In genomic region chr15:70810916-70811578, GRCh38 we compare ENCODE assay signal across 2 cellular contexts.
TF ChIP-seq lines count a peak whose summit lies in the region.

No MANE protein-coding gene starts in this region.

TF ChIP-seq in A549, 52 proteins besides CTCF, POLR2A, EP300 and RAD21 (continued from another document):
- TF ChIP-seq MAZ (IDR thresholded peaks at IDR 0.05; ENCODE audit: borderline replicate concordance, low read depth, low read length), result no peak
- TF ChIP-seq FOSL2 (IDR thresholded peaks at IDR 0.05), result no peak
- no peak for TF ChIP-seq FOSL2 (CRISPR knock-in tag; IDR thresholded peaks at IDR 0.05)
- TF ChIP-seq ATOH8 (CRISPR knock-in tag; IDR thresholded peaks at IDR 0.05; ENCODE audit: low read depth), result no peak
- TF ChIP-seq CBX2 (IDR thresholded peaks at IDR 0.05; ENCODE audit: borderline replicate concordance, low read depth), result no peak
- no peak for TF ChIP-seq BCL3 (IDR thresholded peaks at IDR 0.05)
- no peak for TF ChIP-seq TFCP2L1 (CRISPR knock-in tag; IDR thresholded peaks at IDR 0.05)
- TF ChIP-seq JUN (IDR thresholded peaks at IDR 0.05), result no peak
- TF ChIP-seq JUNB (IDR thresholded peaks at IDR 0.05), result no peak
- TF ChIP-seq HEYL (CRISPR knock-in tag; IDR thresholded peaks at IDR 0.05), result no peak
TF ChIP-seq in A549: peak in this region for 0.

TF ChIP-seq in WTC11, 78 proteins besides CTCF, POLR2A, EP300 and RAD21 (continued from another document):
- no peak for TF ChIP-seq NR3C1 (CRISPR knock-in tag; conservative IDR thresholded peaks at IDR 0.05; ENCODE audit: low read depth)
- no peak for TF ChIP-seq TEAD4 (CRISPR knock-in tag; IDR thresholded peaks at IDR 0.05)
- TF ChIP-seq CREM (CRISPR knock-in tag; IDR thresholded peaks at IDR 0.05), result no peak
- TF ChIP-seq SMAD3 (CRISPR knock-in tag; IDR thresholded peaks at IDR 0.05; ENCODE audit: borderline replicate concordance), result no peak
- TF ChIP-seq E2F5 (CRISPR knock-in tag; IDR thresholded peaks at IDR 0.05), result no peak
- TF ChIP-seq TEAD1 (CRISPR knock-in tag; IDR thresholded peaks at IDR 0.05), result no peak
